Comparison of ENCODE assay signal across 1 cellular context in genomic region chr2:46706264-46706983, GRCh38.
TF ChIP-seq lines count a peak whose summit lies in the region.

No MANE protein-coding gene starts in this region.

TF ChIP-seq in SK-N-SH treated with all-trans-retinoic acid at 6 μM for 48 hours, 23 proteins besides CTCF, POLR2A, EP300 and RAD21 (continued from another document):
- TF ChIP-seq, protein P1, sequence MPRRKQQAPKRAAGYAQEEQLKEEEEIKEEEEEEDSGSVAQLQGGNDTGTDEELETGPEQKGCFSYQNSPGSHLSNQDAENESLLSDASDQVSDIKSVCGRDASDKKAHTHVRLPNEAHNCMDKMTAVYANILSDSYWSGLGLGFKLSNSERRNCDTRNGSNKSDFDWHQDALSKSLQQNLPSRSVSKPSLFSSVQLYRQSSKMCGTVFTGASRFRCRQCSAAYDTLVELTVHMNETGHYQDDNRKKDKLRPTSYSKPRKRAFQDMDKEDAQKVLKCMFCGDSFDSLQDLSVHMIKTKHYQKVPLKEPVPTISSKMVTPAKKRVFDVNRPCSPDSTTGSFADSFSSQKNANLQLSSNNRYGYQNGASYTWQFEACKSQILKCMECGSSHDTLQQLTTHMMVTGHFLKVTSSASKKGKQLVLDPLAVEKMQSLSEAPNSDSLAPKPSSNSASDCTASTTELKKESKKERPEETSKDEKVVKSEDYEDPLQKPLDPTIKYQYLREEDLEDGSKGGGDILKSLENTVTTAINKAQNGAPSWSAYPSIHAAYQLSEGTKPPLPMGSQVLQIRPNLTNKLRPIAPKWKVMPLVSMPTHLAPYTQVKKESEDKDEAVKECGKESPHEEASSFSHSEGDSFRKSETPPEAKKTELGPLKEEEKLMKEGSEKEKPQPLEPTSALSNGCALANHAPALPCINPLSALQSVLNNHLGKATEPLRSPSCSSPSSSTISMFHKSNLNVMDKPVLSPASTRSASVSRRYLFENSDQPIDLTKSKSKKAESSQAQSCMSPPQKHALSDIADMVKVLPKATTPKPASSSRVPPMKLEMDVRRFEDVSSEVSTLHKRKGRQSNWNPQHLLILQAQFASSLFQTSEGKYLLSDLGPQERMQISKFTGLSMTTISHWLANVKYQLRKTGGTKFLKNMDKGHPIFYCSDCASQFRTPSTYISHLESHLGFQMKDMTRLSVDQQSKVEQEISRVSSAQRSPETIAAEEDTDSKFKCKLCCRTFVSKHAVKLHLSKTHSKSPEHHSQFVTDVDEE (CRISPR knock-in tag; IDR thresholded peaks at IDR 0.05): no peak
- no peak for TF ChIP-seq ZC3H10 (CRISPR knock-in tag; IDR thresholded peaks at IDR 0.05)
